1 cellular context compared by ENCODE assay signal in the genomic region with DNA sequence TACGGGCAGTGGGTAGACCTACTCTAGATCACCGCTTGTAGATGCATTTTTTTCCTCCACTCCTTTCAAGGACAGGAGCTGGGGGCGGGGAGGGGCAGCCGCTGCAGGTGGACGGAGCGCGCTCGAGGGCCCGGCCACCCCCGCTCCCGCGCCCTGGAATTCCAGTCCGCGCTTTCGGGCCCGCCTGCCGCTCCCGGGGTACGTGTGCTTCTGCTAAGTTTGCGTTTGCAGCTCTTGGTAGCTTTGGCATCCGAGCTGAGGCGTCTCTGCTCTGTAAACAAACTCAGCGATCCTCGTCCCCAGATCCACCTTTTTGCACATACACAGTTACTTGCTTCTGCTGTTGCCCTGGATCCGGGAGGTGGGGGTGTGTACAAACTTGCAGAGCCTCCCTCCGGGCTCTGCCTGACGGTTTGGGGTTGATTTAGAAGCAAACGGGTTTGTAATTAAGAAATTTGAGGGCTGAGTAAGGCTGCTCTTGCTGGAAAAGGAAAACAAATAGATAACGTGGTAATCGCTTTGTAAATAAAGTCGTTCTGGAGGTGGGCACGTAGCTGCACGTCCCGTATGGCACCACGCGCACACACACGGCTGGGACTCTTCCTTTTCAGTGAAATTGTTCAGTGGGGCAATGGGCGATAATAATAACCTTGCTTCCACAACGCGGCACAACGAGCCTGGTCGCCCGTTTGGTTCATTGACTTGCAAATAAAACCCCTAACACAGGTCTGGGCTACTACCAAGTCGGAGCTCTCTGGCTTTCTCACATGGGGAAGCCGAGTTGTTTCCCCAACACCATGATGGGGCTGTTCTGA.
TF ChIP-seq lines count a peak whose summit lies in the region.

No MANE protein-coding gene starts in this region.

TF ChIP-seq in endothelial cell of umbilical vein, 7 proteins besides CTCF, POLR2A, EP300 and RAD21 (continued from another document):
- TF ChIP-seq MAX (IDR thresholded peaks at IDR 0.05; ENCODE audit: insufficient read depth, insufficient read length), result no peak
